In the genomic region with DNA sequence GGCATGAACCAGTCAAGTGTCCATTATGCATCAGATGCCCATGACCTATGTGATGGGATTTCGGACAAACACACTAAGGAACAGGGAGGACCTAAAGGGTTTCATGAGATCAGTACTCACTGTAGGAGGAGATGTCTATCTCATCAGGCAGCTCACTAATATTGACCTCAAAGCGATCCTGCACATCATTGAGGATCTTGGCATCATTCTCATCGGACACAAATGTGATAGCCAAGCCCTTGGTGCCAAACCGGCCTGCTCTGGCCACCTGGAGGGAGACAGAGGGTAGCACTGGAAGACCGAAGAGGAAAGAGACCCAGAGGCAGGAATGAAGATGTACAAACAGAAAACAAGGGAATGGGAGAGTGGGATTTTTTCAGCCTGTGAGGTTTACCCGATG, we compare ENCODE assay signal across 18 cellular contexts. TPM values are rescaled to one million over a fixed set of nuclear protein-coding genes. Genes with fewer than 3 reads are reported as not detected.
DNase-seq lines count a peak whose midpoint lies in the region; ATAC-seq, FAIRE-seq and TF ChIP-seq lines count a peak whose summit lies in the region.
"Had no signal": no experiment of that assay in that cellular context is flagged by ENCODE, and none has a peak within 500 bp of the region (broad histone marks: within the 10 kb centered on the region; RNA-seq: fewer than 3 reads in every experiment).

No MANE protein-coding gene starts in this region.

- intact Hi-C loops in HepG2 (cut with micrococcal nuclease; ENCODE audit: unreplicated experiment): no loop called here
- intact Hi-C loops in right lobe of liver (cut with DNase I): no loop called here
- intact Hi-C loops in cardiac septum (cut with DNase I): no loop called here

- in situ Hi-C loops in HepG2 (cut with HindIII; ENCODE audit: extremely low pct_ligation_motif_present, low pct_unique_long_range_greater_than_20kb): no loop called here

- H3K27ac Mint-ChIP-seq in T-helper 17 cell (peak overlapping the region; percentile 43), endodermal cell (peak overlapping the region; percentile 82)

- H3K27me3 ChIP-seq in HepG2 (ENCODE audit: control insufficient read depth in 1 of 2, insufficient read depth in 2 of 2, low read length in 2 of 2) (no peaks in the 10 kb centered on the region), right lobe of liver (no peaks in the 10 kb centered on the region), endodermal cell (ENCODE audit: control insufficient read depth, insufficient read depth, low read length, poor library complexity, severe bottlenecking) (no peaks in the 10 kb centered on the region)
- H3K27me3 ChIP-seq: MG63 had no signal

- no TSS peak for BruUV-seq in HepG2 (replicated peaks; lab: Mats Ljungman, UMichigan)

- TF ChIP-seq EP300 in HepG2 (IDR thresholded peaks at IDR 0.05; ENCODE audit: low read depth in 2 of 2, low read length in 2 of 2) (no peak), HepG2 (CRISPR knock-in tag; IDR thresholded peaks at IDR 0.05; ENCODE audit: borderline replicate concordance) (no peak)

- H3K36me3 Mint-ChIP-seq in T-helper 17 cell (ENCODE audit: low read depth) (peaks cover 5% of the 10 kb centered on the region), endodermal cell (ENCODE audit: low read depth) (peaks cover 57% of the 10 kb centered on the region)

- no peaks in the 10 kb centered on the region for H3K9me3 Mint-ChIP-seq in endodermal cell
- H3K9me3 Mint-ChIP-seq: CD14-positive monocyte had no signal

- H3K4me1 ChIP-seq in HepG2 (ENCODE audit: insufficient read depth, low read length): peaks cover 80% of the 10 kb centered on the region
- H3K4me1 ChIP-seq in right lobe of liver: no peaks in the 10 kb centered on the region
- H3K4me1 ChIP-seq in endodermal cell (ENCODE audit: control insufficient read depth, insufficient read depth, low read length): no peaks in the 10 kb centered on the region
- H3K4me1 ChIP-seq: HAP-1 had no signal

- no peak for TF ChIP-seq CTCF in HepG2 (CRISPR knock-in tag; IDR thresholded peaks at IDR 0.05)
- TF ChIP-seq CTCF in right lobe of liver (IDR thresholded peaks at IDR 0.05): no peak
- TF ChIP-seq CTCF in endodermal cell (conservative IDR thresholded peaks at IDR 0.05): peak; percentile 37

- H3K9ac ChIP-seq in HepG2 (ENCODE audit: insufficient read depth, low read depth, low read length): no peak overlapping the region
- no peak overlapping the region for H3K9ac ChIP-seq in endodermal cell (ENCODE audit: extremely low read depth, low read length, poor library complexity, severe bottlenecking)

- H2AFZ ChIP-seq in HepG2 (ENCODE audit: low read length): no peak overlapping the region

- DNase-seq in HepG2 (ENCODE audit: low spot score) (no peak), right lobe of liver (no peak), T-helper 17 cell (no peak), endodermal cell (peak; percentile 60), cardiac septum (ENCODE audit: low spot score) (no peak), GM03348 (ENCODE audit: low spot score) (no peak)
- DNase-seq in stimulated activated CD4-positive, alpha-beta T cell treated with anti-CD3 and anti-CD28 coated beads, Interleukin-2, amount 100 ng/mL, for 24 hours: no peak
- DNase-seq: KG1, MG63, NCI-H1105, NCI-H1694 treated with DMSO at 0.1 percent for 48 hours, NCI-H446, NCI-H748 treated with DMSO at 0.1 percent for 48 hours had no signal

- H3K27ac ChIP-seq in HepG2 (ENCODE audit: extremely low read length, insufficient read depth, low read length) (no peak overlapping the region), right lobe of liver (no peak overlapping the region), endodermal cell (ENCODE audit: low read depth, low read length) (no peak overlapping the region)

- H3K79me2 ChIP-seq in HepG2 (ENCODE audit: insufficient read depth, low read length): peaks cover 5% of the 10 kb centered on the region

- CTCF ChIA-PET in HepG2 (lab: Yijun Ruan, JAX; ENCODE audit: low intra/inter-chr PET ratio, low total read pairs): no interaction called here

- peak in 1 of 2 experiments; percentile 10; a peak in 1 of 4 replicates for TF ChIP-seq POLR2A in HepG2 (IDR thresholded peaks at IDR 0.05; ENCODE audit: insufficient read depth in 1 of 2, low read depth in 2 of 2, low read length in 2 of 2)
- no peak for TF ChIP-seq POLR2A in right lobe of liver (IDR thresholded peaks at IDR 0.05)

- H3K4me3 Mint-ChIP-seq in T-helper 17 cell: peak overlapping the region; percentile 68
- H3K4me3 Mint-ChIP-seq in endodermal cell: no peak overlapping the region
- H3K4me3 Mint-ChIP-seq: CD14-positive monocyte had no signal

- H3K27me3 Mint-ChIP-seq in T-helper 17 cell (no peaks in the 10 kb centered on the region), endodermal cell (ENCODE audit: insufficient read depth) (no peaks in the 10 kb centered on the region)

- H3K4me2 ChIP-seq in HepG2 (ENCODE audit: low read depth, low read length): no peak overlapping the region

- TF ChIP-seq RAD21 in HepG2 (CRISPR knock-in tag; IDR thresholded peaks at IDR 0.05): no peak

- 97% methylated on average over 5 of the region's 6 CpGs for WGBS in HepG2 (ENCODE audit: low lambda C conversion rate)
- WGBS in right lobe of liver (ENCODE audit: insufficient coverage, low coverage, low lambda C conversion rate, missing lambda C conversion rate): 75% methylated on average over 3 of the region's 6 CpGs
- 90 to 95% methylated on average over 6 of the region's 6 CpGs for WGBS in endodermal cell (ENCODE audit: insufficient coverage in 1 of 2, insufficient read length in 1 of 2), 2 experiments

- H4K20me1 ChIP-seq in HepG2 (ENCODE audit: insufficient read depth, low read length): peaks cover 42% of the 10 kb centered on the region

- H3K36me3 ChIP-seq in HepG2 (replicated peaks in 1 of 2; ENCODE audit: control insufficient read depth in 1 of 2, insufficient read depth in 2 of 2, low read length in 2 of 2): peaks cover 33 to 59% of the 10 kb centered on the region in 2 experiments
- peaks cover 9 to 58% (median 32%) of the 10 kb centered on the region in 4 donors for H3K36me3 ChIP-seq in right lobe of liver
- peaks cover 62% of the 10 kb centered on the region for H3K36me3 ChIP-seq in endodermal cell (ENCODE audit: control insufficient read depth, insufficient read depth, low read length)

- H3K4me3 ChIP-seq in HepG2 (replicated peaks in 1 of 3; ENCODE audit: insufficient read depth in 1 of 3, low read depth in 2 of 3, low read length in 3 of 3) (no peak overlapping the region), right lobe of liver (no peak overlapping the region), endodermal cell (ENCODE audit: low read length) (no peak overlapping the region)
- H3K4me3 ChIP-seq: HAP-1, MG63 had no signal

- no peak for ATAC-seq in HepG2
- ATAC-seq in right lobe of liver: no peak
- ATAC-seq in T-helper 17 cell: no peak
- no peak for ATAC-seq in GM18868 (IDR thresholded peaks at IDR 0.05; ENCODE audit: unreplicated experiment)

- no peaks in the 10 kb centered on the region for H3K9me3 ChIP-seq in HepG2 (ENCODE audit: low read length)
- H3K9me3 ChIP-seq in right lobe of liver: no peaks in the 10 kb centered on the region
- H3K9me3 ChIP-seq in T-helper 17 cell (ENCODE audit: control insufficient read depth, low read length, poor library complexity, severe bottlenecking): no peaks in the 10 kb centered on the region
- H3K9me3 ChIP-seq in endodermal cell (ENCODE audit: control insufficient read depth, low read length): no peaks in the 10 kb centered on the region
- H3K9me3 ChIP-seq: HAP-1, MG63 had no signal

- H3K4me1 Mint-ChIP-seq in T-helper 17 cell (peaks cover 3% of the 10 kb centered on the region), endodermal cell (peaks cover 17% of the 10 kb centered on the region)

- no peak for FAIRE-seq in HepG2 (lab: Jason Lieb, UNC)

- POLR2A ChIA-PET in HepG2 (lab: Yijun Ruan, JAX): interaction anchor here (8.3 kb wide), 1 partner anchor 11 kb away, joined by 123 read pairs; a partner anchor contains a TSS

RNA-seq across cellular contexts. Expression of a gene that starts 1.9 kb away (rescaled TPM):
- total RNA-seq in HepG2 (2016; rRNA removed; fragmentation: Illumina TruSeq; extraction: Trizol): 0.15 and 0.36 TPM in 2 replicates
- 0.26 TPM in 1 of 2 replicates, not detected in the other for total RNA-seq in HepG2 (2016; cell fraction: cytosol; rRNA removed; fragmentation: Illumina TruSeq; extraction: Trizol; ENCODE audit: low read depth)
- 0.19 TPM in 1 of 2 replicates, not detected in the other for total RNA-seq in HepG2 (2016; cell fraction: insoluble cytoplasmic fraction; rRNA removed; fragmentation: Illumina TruSeq; extraction: Trizol)
- 0.19 and 0.38 TPM in 2 replicates for total RNA-seq in HepG2 (2016; cell fraction: membrane; rRNA removed; fragmentation: Illumina TruSeq; extraction: Trizol)
- 0.43 TPM in 1 of 2 replicates, not detected in the other for total RNA-seq in HepG2 (2016; cell fraction: nucleus; rRNA removed; fragmentation: Illumina TruSeq; extraction: Trizol)
- polyA plus RNA-seq in HepG2 (2011; rRNA removed): 0.09 TPM in 1 of 2 replicates, not detected in the other
- polyA plus RNA-seq in HepG2 (2011; cell fraction: cytosol; rRNA removed): 0.06 and 0.09 TPM in 2 replicates
- polyA plus RNA-seq in HepG2 (2011; cell fraction: nucleus; rRNA removed): not detected in 2 replicates
- polyA plus RNA-seq in HepG2 (2012): 0.25 and 0.28 TPM in 2 replicates
- 0.18 and 0.33 TPM in 2 replicates for polyA plus RNA-seq in HepG2 (2016; cell fraction: cytosol; fragmentation: Illumina TruSeq; extraction: Trizol; ENCODE audit: low read depth)
- polyA plus RNA-seq in HepG2 (2016; cell fraction: insoluble cytoplasmic fraction; fragmentation: Illumina TruSeq; extraction: Trizol; ENCODE audit: low read depth): 0.26 TPM in 1 of 2 replicates, not detected in the other
- 0.21 and 0.24 TPM in 2 replicates for polyA plus RNA-seq in HepG2 (2016; cell fraction: membrane; fragmentation: Illumina TruSeq; extraction: Trizol; ENCODE audit: low read depth)
- polyA plus RNA-seq in HepG2 (2016; cell fraction: nucleus; fragmentation: Illumina TruSeq; extraction: Trizol; ENCODE audit: insufficient read depth, low read depth): 0.53 and 0.71 TPM in 2 replicates
- polyA minus RNA-seq in HepG2 (2011; rRNA and poly(A)+ RNA removed; ENCODE audit: low replicate concordance): 0.48 TPM in 1 of 2 replicates, not detected in the other
- polyA minus RNA-seq in HepG2 (2011; cell fraction: cytosol; rRNA and poly(A)+ RNA removed): not detected in 2 replicates
- polyA minus RNA-seq in HepG2 (2011; cell fraction: nucleus; rRNA and poly(A)+ RNA removed): not detected in 2 replicates
- not detected for total RNA-seq in right lobe of liver
- not detected for total RNA-seq in T-helper 17 cell
- not detected for total RNA-seq in endodermal cell
- polyA plus RNA-seq in endodermal cell (2013, experiment 1 of 2): not detected
- polyA plus RNA-seq in endodermal cell (2013, experiment 2 of 2): not detected
- not detected for total RNA-seq in cardiac septum
- total RNA-seq: A673, Daoy had no signal
- polyA plus RNA-seq: CD14-positive monocyte had no signal

RNA-seq across cellular contexts. Expression of a gene that starts 11.1 kb away (rescaled TPM):
- total RNA-seq in HepG2 (2016; rRNA removed; fragmentation: Illumina TruSeq; extraction: Trizol): 570 and 737 TPM in 2 replicates
- total RNA-seq in HepG2 (2016; cell fraction: cytosol; rRNA removed; fragmentation: Illumina TruSeq; extraction: Trizol; ENCODE audit: low read depth): 100 and 118 TPM in 2 replicates
- 551 and 741 TPM in 2 replicates for total RNA-seq in HepG2 (2016; cell fraction: insoluble cytoplasmic fraction; rRNA removed; fragmentation: Illumina TruSeq; extraction: Trizol)
- total RNA-seq in HepG2 (2016; cell fraction: membrane; rRNA removed; fragmentation: Illumina TruSeq; extraction: Trizol): 185 and 202 TPM in 2 replicates
- 358 and 385 TPM in 2 replicates for total RNA-seq in HepG2 (2016; cell fraction: nucleus; rRNA removed; fragmentation: Illumina TruSeq; extraction: Trizol)
- polyA plus RNA-seq in HepG2 (2011; rRNA removed): 650 and 678 TPM in 2 replicates
- polyA plus RNA-seq in HepG2 (2011; cell fraction: cytosol; rRNA removed): 412 and 551 TPM in 2 replicates
- polyA plus RNA-seq in HepG2 (2011; cell fraction: nucleus; rRNA removed): 1,695 and 1,727 TPM in 2 replicates
- polyA plus RNA-seq in HepG2 (2012): 442 and 447 TPM in 2 replicates
- polyA plus RNA-seq in HepG2 (2016; cell fraction: cytosol; fragmentation: Illumina TruSeq; extraction: Trizol; ENCODE audit: low read depth): 114 and 121 TPM in 2 replicates
- 480 and 493 TPM in 2 replicates for polyA plus RNA-seq in HepG2 (2016; cell fraction: insoluble cytoplasmic fraction; fragmentation: Illumina TruSeq; extraction: Trizol; ENCODE audit: low read depth)
- 169 and 185 TPM in 2 replicates for polyA plus RNA-seq in HepG2 (2016; cell fraction: membrane; fragmentation: Illumina TruSeq; extraction: Trizol; ENCODE audit: low read depth)
- polyA plus RNA-seq in HepG2 (2016; cell fraction: nucleus; fragmentation: Illumina TruSeq; extraction: Trizol; ENCODE audit: insufficient read depth, low read depth): 1,220 and 1,229 TPM in 2 replicates
- polyA minus RNA-seq in HepG2 (2011; rRNA and poly(A)+ RNA removed; ENCODE audit: low replicate concordance): 1,218 and 1,293 TPM in 2 replicates
- 205 and 230 TPM in 2 replicates for polyA minus RNA-seq in HepG2 (2011; cell fraction: cytosol; rRNA and poly(A)+ RNA removed)
- 632 and 651 TPM in 2 replicates for polyA minus RNA-seq in HepG2 (2011; cell fraction: nucleus; rRNA and poly(A)+ RNA removed)
- 100 to 1,000 TPM in 3 of 6 experiments, 10 to 100 TPM in 3; 85.2 to 145 (median 102) TPM for total RNA-seq in right lobe of liver
- total RNA-seq in T-helper 17 cell: 100 to 1,000 TPM; 496 to 507 TPM
- 100 to 1,000 TPM; 572 to 654 TPM for total RNA-seq in endodermal cell
- 685 TPM for polyA plus RNA-seq in endodermal cell (2013, experiment 1 of 2)
- 576 TPM for polyA plus RNA-seq in endodermal cell (2013, experiment 2 of 2)
- 201 TPM for total RNA-seq in cardiac septum

RNA-seq across cellular contexts. Expression of a gene that starts 15.7 kb away (rescaled TPM):
- 0.27 TPM in 1 of 2 replicates, not detected in the other for total RNA-seq in HepG2 (2016; rRNA removed; fragmentation: Illumina TruSeq; extraction: Trizol)
- not detected in 2 replicates for total RNA-seq in HepG2 (2016; cell fraction: cytosol; rRNA removed; fragmentation: Illumina TruSeq; extraction: Trizol; ENCODE audit: low read depth)
- total RNA-seq in HepG2 (2016; cell fraction: insoluble cytoplasmic fraction; rRNA removed; fragmentation: Illumina TruSeq; extraction: Trizol): 0.25 and 0.35 TPM in 2 replicates
- total RNA-seq in HepG2 (2016; cell fraction: membrane; rRNA removed; fragmentation: Illumina TruSeq; extraction: Trizol): 0.15 TPM in 1 of 2 replicates, not detected in the other
- 0.50 TPM in 1 of 2 replicates, not detected in the other for total RNA-seq in HepG2 (2016; cell fraction: nucleus; rRNA removed; fragmentation: Illumina TruSeq; extraction: Trizol)
- 0.83 and 1.2 TPM in 2 replicates for polyA plus RNA-seq in HepG2 (2011; rRNA removed)
- polyA plus RNA-seq in HepG2 (2011; cell fraction: cytosol; rRNA removed): 0.35 and 0.47 TPM in 2 replicates
- 1.1 and 2.1 TPM in 2 replicates for polyA plus RNA-seq in HepG2 (2011; cell fraction: nucleus; rRNA removed)
- 0.87 and 1.0 TPM in 2 replicates for polyA plus RNA-seq in HepG2 (2012)
- polyA plus RNA-seq in HepG2 (2016; cell fraction: cytosol; fragmentation: Illumina TruSeq; extraction: Trizol; ENCODE audit: low read depth): 0.10 and 0.18 TPM in 2 replicates
- polyA plus RNA-seq in HepG2 (2016; cell fraction: insoluble cytoplasmic fraction; fragmentation: Illumina TruSeq; extraction: Trizol; ENCODE audit: low read depth): 0.52 and 0.60 TPM in 2 replicates
- polyA plus RNA-seq in HepG2 (2016; cell fraction: membrane; fragmentation: Illumina TruSeq; extraction: Trizol; ENCODE audit: low read depth): 0.19 and 0.40 TPM in 2 replicates
- polyA plus RNA-seq in HepG2 (2016; cell fraction: nucleus; fragmentation: Illumina TruSeq; extraction: Trizol; ENCODE audit: insufficient read depth, low read depth): 0.81 and 0.89 TPM in 2 replicates
- 0.19 TPM in 1 of 2 replicates, not detected in the other for polyA minus RNA-seq in HepG2 (2011; rRNA and poly(A)+ RNA removed; ENCODE audit: low replicate concordance)
- not detected in 2 replicates for polyA minus RNA-seq in HepG2 (2011; cell fraction: cytosol; rRNA and poly(A)+ RNA removed)
- 0.52 and 1.2 TPM in 2 replicates for polyA minus RNA-seq in HepG2 (2011; cell fraction: nucleus; rRNA and poly(A)+ RNA removed)
- total RNA-seq in right lobe of liver: under 1 TPM in 3 of 6 experiments, not detected in 3; 0.29 to 0.43 (median 0.42) TPM
- total RNA-seq in T-helper 17 cell: 1 to 10 TPM; 1.4 to 2.0 TPM
- 1 to 10 TPM; 1.7 to 2.1 TPM for total RNA-seq in endodermal cell
- 11.8 TPM for polyA plus RNA-seq in endodermal cell (2013, experiment 1 of 2)
- polyA plus RNA-seq in endodermal cell (2013, experiment 2 of 2): 12.1 TPM
- 2.6 TPM for total RNA-seq in cardiac septum
- polyA plus RNA-seq: CD14-positive monocyte had no signal

RNA-seq across cellular contexts. Expression of a gene that starts 16.7 kb away (rescaled TPM):
- total RNA-seq in HepG2 (2016; rRNA removed; fragmentation: Illumina TruSeq; extraction: Trizol): 13.9 and 19.5 TPM in 2 replicates
- total RNA-seq in HepG2 (2016; cell fraction: cytosol; rRNA removed; fragmentation: Illumina TruSeq; extraction: Trizol; ENCODE audit: low read depth): 18.2 and 19.6 TPM in 2 replicates
- 16.9 and 19.7 TPM in 2 replicates for total RNA-seq in HepG2 (2016; cell fraction: insoluble cytoplasmic fraction; rRNA removed; fragmentation: Illumina TruSeq; extraction: Trizol)
- total RNA-seq in HepG2 (2016; cell fraction: membrane; rRNA removed; fragmentation: Illumina TruSeq; extraction: Trizol): 24.8 and 27.5 TPM in 2 replicates
- total RNA-seq in HepG2 (2016; cell fraction: nucleus; rRNA removed; fragmentation: Illumina TruSeq; extraction: Trizol): 11.6 and 12.4 TPM in 2 replicates
- 9.7 and 13.7 TPM in 2 replicates for polyA plus RNA-seq in HepG2 (2011; rRNA removed)
- polyA plus RNA-seq in HepG2 (2011; cell fraction: cytosol; rRNA removed): 13.1 and 20.6 TPM in 2 replicates
- 18.8 and 23.1 TPM in 2 replicates for polyA plus RNA-seq in HepG2 (2011; cell fraction: nucleus; rRNA removed)
- 11.6 and 15.0 TPM in 2 replicates for polyA plus RNA-seq in HepG2 (2012)
- 19.6 and 20.1 TPM in 2 replicates for polyA plus RNA-seq in HepG2 (2016; cell fraction: cytosol; fragmentation: Illumina TruSeq; extraction: Trizol; ENCODE audit: low read depth)
- 16.2 and 18.3 TPM in 2 replicates for polyA plus RNA-seq in HepG2 (2016; cell fraction: insoluble cytoplasmic fraction; fragmentation: Illumina TruSeq; extraction: Trizol; ENCODE audit: low read depth)
- polyA plus RNA-seq in HepG2 (2016; cell fraction: membrane; fragmentation: Illumina TruSeq; extraction: Trizol; ENCODE audit: low read depth): 21.4 and 23.3 TPM in 2 replicates
- 16.4 and 17.5 TPM in 2 replicates for polyA plus RNA-seq in HepG2 (2016; cell fraction: nucleus; fragmentation: Illumina TruSeq; extraction: Trizol; ENCODE audit: insufficient read depth, low read depth)
- polyA minus RNA-seq in HepG2 (2011; rRNA and poly(A)+ RNA removed; ENCODE audit: low replicate concordance): 7.5 and 37.6 TPM in 2 replicates
- polyA minus RNA-seq in HepG2 (2011; cell fraction: cytosol; rRNA and poly(A)+ RNA removed): 9.1 and 9.4 TPM in 2 replicates
- polyA minus RNA-seq in HepG2 (2011; cell fraction: nucleus; rRNA and poly(A)+ RNA removed): 8.3 and 8.9 TPM in 2 replicates
- 10 to 100 TPM in 1 of 6 experiments, 1 to 10 TPM in 5; 7.5 to 10.2 (median 8.3) TPM for total RNA-seq in right lobe of liver
- total RNA-seq in T-helper 17 cell: 1 to 10 TPM; 5.5 to 6.4 TPM
- total RNA-seq in endodermal cell: 10 to 100 TPM; 17.4 to 26.3 TPM
- polyA plus RNA-seq in endodermal cell (2013, experiment 1 of 2): 26.5 TPM
- polyA plus RNA-seq in endodermal cell (2013, experiment 2 of 2): 22.9 TPM
- 9.5 TPM for total RNA-seq in cardiac septum

RNA-seq across cellular contexts. Expression of a gene that starts 32.7 kb away (rescaled TPM):
- total RNA-seq in HepG2 (2016; rRNA removed; fragmentation: Illumina TruSeq; extraction: Trizol) (9.0 and 12.5 TPM in 2 replicates), right lobe of liver (1 to 10 TPM in 4 of 6 experiments, under 1 TPM in 2; 0.48 to 2.0 (median 1.2) TPM), T-helper 17 cell (10 to 100 TPM; 16.5 to 17.6 TPM), endodermal cell (1 to 10 TPM; 8.2 to 8.5 TPM), cardiac septum (1.9 TPM)
- total RNA-seq in HepG2 (2016; cell fraction: cytosol; rRNA removed; fragmentation: Illumina TruSeq; extraction: Trizol; ENCODE audit: low read depth): 2.6 and 3.2 TPM in 2 replicates
- total RNA-seq in HepG2 (2016; cell fraction: insoluble cytoplasmic fraction; rRNA removed; fragmentation: Illumina TruSeq; extraction: Trizol): 9.5 and 13.1 TPM in 2 replicates
- total RNA-seq in HepG2 (2016; cell fraction: membrane; rRNA removed; fragmentation: Illumina TruSeq; extraction: Trizol): 6.9 TPM in 2 replicates
- 11.1 and 13.6 TPM in 2 replicates for total RNA-seq in HepG2 (2016; cell fraction: nucleus; rRNA removed; fragmentation: Illumina TruSeq; extraction: Trizol)
- 12.8 and 15.4 TPM in 2 replicates for polyA plus RNA-seq in HepG2 (2011; rRNA removed)
- 12.4 and 15.7 TPM in 2 replicates for polyA plus RNA-seq in HepG2 (2011; cell fraction: cytosol; rRNA removed)
- 5.2 and 6.2 TPM in 2 replicates for polyA plus RNA-seq in HepG2 (2011; cell fraction: nucleus; rRNA removed)
- 7.7 and 11.6 TPM in 2 replicates for polyA plus RNA-seq in HepG2 (2012)
- 2.0 and 2.2 TPM in 2 replicates for polyA plus RNA-seq in HepG2 (2016; cell fraction: cytosol; fragmentation: Illumina TruSeq; extraction: Trizol; ENCODE audit: low read depth)
- 9.0 and 9.7 TPM in 2 replicates for polyA plus RNA-seq in HepG2 (2016; cell fraction: insoluble cytoplasmic fraction; fragmentation: Illumina TruSeq; extraction: Trizol; ENCODE audit: low read depth)
- polyA plus RNA-seq in HepG2 (2016; cell fraction: membrane; fragmentation: Illumina TruSeq; extraction: Trizol; ENCODE audit: low read depth): 4.3 and 4.8 TPM in 2 replicates
- polyA plus RNA-seq in HepG2 (2016; cell fraction: nucleus; fragmentation: Illumina TruSeq; extraction: Trizol; ENCODE audit: insufficient read depth, low read depth): 18.1 and 19.7 TPM in 2 replicates
- polyA minus RNA-seq in HepG2 (2011; rRNA and poly(A)+ RNA removed; ENCODE audit: low replicate concordance): 21.6 and 48.3 TPM in 2 replicates
- 9.7 and 10.3 TPM in 2 replicates for polyA minus RNA-seq in HepG2 (2011; cell fraction: cytosol; rRNA and poly(A)+ RNA removed)
- 4.5 and 4.6 TPM in 2 replicates for polyA minus RNA-seq in HepG2 (2011; cell fraction: nucleus; rRNA and poly(A)+ RNA removed)
- 4.1 TPM for polyA plus RNA-seq in endodermal cell (2013, experiment 1 of 2)
- polyA plus RNA-seq in endodermal cell (2013, experiment 2 of 2): 4.5 TPM
